ENCODE assay signal across 8 cellular contexts in genomic region chr17:48026503-48027321, GRCh38. TPM values are rescaled to one million over a fixed set of nuclear protein-coding genes. Genes with fewer than 3 reads are reported as not detected.
DNase-seq lines count a peak whose midpoint lies in the region; ATAC-seq and FAIRE-seq lines count a peak whose summit lies in the region.

No MANE protein-coding gene starts in this region.

- H3K27ac ChIP-seq in trophoblast cell (ENCODE audit: low read depth, low read length), result no peak overlapping the region

- H4K12ac ChIP-seq in trophoblast cell (ENCODE audit: low read depth, low read length), result no peak overlapping the region

- H3K79me1 ChIP-seq in trophoblast cell (ENCODE audit: low read length), result no peaks in the 10 kb centered on the region

- H3K9me3 Mint-ChIP-seq in activated naive CD8-positive, alpha-beta T cell (ENCODE audit: low read depth), result no peaks in the 10 kb centered on the region

- H3K27me3 Mint-ChIP-seq in activated naive CD8-positive, alpha-beta T cell, result peaks cover 19% of the 10 kb centered on the region

- peak overlapping the region; percentile 76 for H4K8ac ChIP-seq in trophoblast cell (ENCODE audit: low read depth, low read length)

- H2BK120ac ChIP-seq in trophoblast cell (ENCODE audit: insufficient read depth, low read length, poor library complexity), result no peak overlapping the region

- intact Hi-C loops in Right ventricle myocardium inferior (cut with DNase I), result loop anchor here (1.0 to 10.0 kb wide), 4 partner anchors 26 to 588 kb away; partner anchors contain the start of genes HOXB7 and HOXB8

- H3K79me2 ChIP-seq in trophoblast cell (ENCODE audit: control insufficient read depth, insufficient read depth, low read length, poor library complexity), result no peaks in the 10 kb centered on the region

- no CpG with 5 or more reads among the region's 18 CpGs for WGBS in trophoblast cell (ENCODE audit: extremely low coverage, insufficient coverage, insufficient read length)

- no peak overlapping the region for H3K23ac ChIP-seq in trophoblast cell (ENCODE audit: low read length)

- H3K4me3 ChIP-seq in trophoblast cell (ENCODE audit: low read depth, low read length), result no peak overlapping the region

- peaks cover 27% of the 10 kb centered on the region for H3K4me1 Mint-ChIP-seq in activated naive CD8-positive, alpha-beta T cell (ENCODE audit: low read depth)

- FAIRE-seq in GM18507 (lab: Jason Lieb, UNC), result peak; percentile 73
- FAIRE-seq in urothelium cell line (lab: Jason Lieb, UNC), result peak; percentile 71

- peak overlapping the region; percentile 53 for H3K4me3 Mint-ChIP-seq in activated naive CD8-positive, alpha-beta T cell

- peaks cover 4% of the 10 kb centered on the region for H3K9me3 ChIP-seq in trophoblast cell (ENCODE audit: insufficient read depth, low read depth, low read length)

- no peak overlapping the region for H3K14ac ChIP-seq in trophoblast cell (ENCODE audit: low read length)

- peaks cover 22 to 23% of the 10 kb centered on the region in 2 experiments for H3K4me1 ChIP-seq in trophoblast cell (ENCODE audit: control insufficient read depth in 1 of 2, insufficient read depth in 2 of 2, low read length in 2 of 2)

- peak; percentile 32 for ATAC-seq in Right ventricle myocardium inferior

- H2BK5ac ChIP-seq in trophoblast cell (ENCODE audit: low read depth, low read length, poor library complexity), result no peak overlapping the region

- H3K27me3 ChIP-seq in trophoblast cell (ENCODE audit: insufficient read depth, low read length), result peaks cover 17% of the 10 kb centered on the region

- H3K36me3 Mint-ChIP-seq in activated naive CD8-positive, alpha-beta T cell, result no peaks in the 10 kb centered on the region

- H4K91ac ChIP-seq in trophoblast cell (ENCODE audit: low read depth, low read length), result peak overlapping the region; percentile 10

- H3K18ac ChIP-seq in trophoblast cell (ENCODE audit: low read length), result no peak overlapping the region

- no peak overlapping the region for H2AK5ac ChIP-seq in trophoblast cell (ENCODE audit: low read length)

- peak overlapping the region; percentile 6 for H3K4me2 ChIP-seq in trophoblast cell (ENCODE audit: low read length)

- peak; percentile 91 for DNase-seq in A172 (ENCODE audit: low spot score)
- DNase-seq in GM18507 (ENCODE audit: extremely low spot score, insufficient read length, low read depth), result no peak
- DNase-seq in NCI-H1105 (lab: John Stamatoyannopoulos, UW), result peak; percentile 90
- peak; percentile 63 for DNase-seq in SKM-1 (lab: John Stamatoyannopoulos, UW; ENCODE audit: unreplicated experiment)
- DNase-seq in Right ventricle myocardium inferior (ENCODE audit: missing footprints), result peak; percentile 88
- DNase-seq in trophoblast cell, result peak; percentile 69
- peak; percentile 84 for DNase-seq in urothelium cell line (ENCODE audit: low spot score)

- no peak overlapping the region for H3K27ac Mint-ChIP-seq in activated naive CD8-positive, alpha-beta T cell

- H3K4ac ChIP-seq in trophoblast cell (ENCODE audit: low read depth, low read length), result no peak overlapping the region

- no peak overlapping the region for H3K9ac ChIP-seq in trophoblast cell (ENCODE audit: low read length)

- H3K36me3 ChIP-seq in trophoblast cell (ENCODE audit: control insufficient read depth in 1 of 2, insufficient read depth in 2 of 2, low read length in 2 of 2), result no peaks in the 10 kb centered on the region

- H2AFZ ChIP-seq in trophoblast cell (ENCODE audit: insufficient read depth, low read length, poor library complexity), result peak overlapping the region; percentile 6

- no peak overlapping the region for H2BK12ac ChIP-seq in trophoblast cell (ENCODE audit: low read length)

RNA-seq across cellular contexts. Expression of gene COPZ2, which starts 10.9 kb away (rescaled TPM):
- 24.1 and 40.0 TPM in 2 replicates for total RNA-seq in A172 (2014; rRNA removed; shearing (Covaris generic))
- total RNA-seq in Right ventricle myocardium inferior, result 52.9 TPM
- 1.8 and 2.3 TPM in 2 replicates for polyA plus RNA-seq in trophoblast cell (2013)

RNA-seq across cellular contexts. Expression of gene NFE2L1, which starts 21.4 kb away (rescaled TPM):
- total RNA-seq in A172 (2014; rRNA removed; shearing (Covaris generic)), result 73.6 and 140 TPM in 2 replicates
- total RNA-seq in Right ventricle myocardium inferior, result 775 TPM
- 87.8 and 92.2 TPM in 2 replicates for polyA plus RNA-seq in trophoblast cell (2013)

RNA-seq across cellular contexts. Expression of gene CDK5RAP3, which starts 55.8 kb away (rescaled TPM):
- total RNA-seq in A172 (2014; rRNA removed; shearing (Covaris generic)), result 87.2 and 96.9 TPM in 2 replicates
- 50.0 TPM for total RNA-seq in Right ventricle myocardium inferior
- polyA plus RNA-seq in trophoblast cell (2013), result 102 TPM in 2 replicates
